In the genomic region with DNA sequence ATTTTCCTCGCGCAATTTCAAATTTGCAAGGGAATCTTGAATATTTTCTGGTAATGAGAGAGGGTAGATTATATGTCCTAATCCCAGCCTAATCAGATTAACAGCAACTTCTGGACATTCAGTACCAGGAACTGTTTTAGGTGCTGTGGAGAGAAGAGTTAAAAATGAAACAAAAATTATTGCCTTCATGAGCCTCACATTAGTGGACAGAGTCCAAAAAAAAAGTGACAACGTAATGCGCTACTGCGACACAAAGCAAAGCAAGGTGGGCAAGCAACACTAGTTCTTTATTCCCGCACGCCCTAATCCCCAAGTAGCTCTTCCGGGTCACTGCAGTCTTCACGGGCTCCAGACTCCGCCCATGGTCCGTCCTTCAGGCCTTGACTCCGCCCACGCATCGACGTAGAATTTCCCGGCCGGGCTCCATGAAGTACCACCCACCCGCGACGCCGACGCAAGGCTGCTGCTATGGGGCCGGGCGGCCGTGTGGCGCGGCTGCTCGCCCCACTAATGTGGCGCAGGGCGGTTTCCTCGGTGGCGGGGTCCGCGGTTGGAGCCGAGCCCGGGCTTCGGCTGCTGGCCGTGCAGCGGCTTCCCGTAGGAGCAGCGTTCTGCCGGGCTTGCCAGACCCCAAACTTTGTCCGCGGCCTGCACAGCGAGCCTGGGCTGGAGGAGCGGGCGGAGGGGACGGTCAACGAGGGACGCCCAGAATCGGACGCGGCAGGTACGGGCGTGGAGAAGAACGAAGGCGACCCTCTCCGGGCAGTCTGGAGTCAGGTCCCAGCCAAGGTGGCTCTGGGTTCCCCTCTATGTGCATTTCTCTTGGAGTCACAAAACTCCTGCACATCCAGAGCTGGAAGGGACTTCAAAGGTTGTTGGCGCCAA, we compare ENCODE assay signal across 8 cellular contexts. TPM values are rescaled to one million over a fixed set of nuclear protein-coding genes. Genes with fewer than 3 reads are reported as not detected.
DNase-seq lines count a peak whose midpoint lies in the region; ATAC-seq, FAIRE-seq and TF ChIP-seq lines count a peak whose summit lies in the region.

Gene MALSU1, plus strand, starts transcription at position 455 of the 885 bp plus-strand sequence. Its CDS starts 14 bp downstream, at position 469.

- H3K4me3 ChIP-seq in body of pancreas, result peak within 1 kb of the TSS; percentile 39 to 78

- no peaks in the 10 kb centered on the region for H3K36me3 ChIP-seq in body of pancreas (replicated peaks in 1 of 2; ENCODE audit: insufficient read depth in 1 of 2, low read depth in 2 of 2)

- H3K4me1 ChIP-seq in body of pancreas, result peaks cover 37% of the 10 kb centered on the region

- intact Hi-C loops in body of pancreas (cut with DNase I) (no loop called here), sciatic nerve (cut with DNase I) (no loop called here)

- WGBS in body of pancreas, 2 donors, result 1 to 3% methylated on average over 19 to 57 of the region's 59 CpGs

- ATAC-seq in GM18520 (IDR thresholded peaks at IDR 0.05; ENCODE audit: unreplicated experiment) (peak; percentile 98), HG03064 (IDR thresholded peaks at IDR 0.05; ENCODE audit: low read depth, unreplicated experiment) (peak; percentile 99), body of pancreas (peak; percentile 99), sciatic nerve (peak; percentile 100)

- H3K27ac ChIP-seq in 22Rv1 (peak within 1 kb of the TSS; percentile 72), body of pancreas (peak within 1 kb of the TSS; percentile 46 to 89 (median 76))

- DNase-seq in NCI-H2107 treated with DMSO at 0.1 percent for 48 hours (lab: John Stamatoyannopoulos, UW; ENCODE audit: unreplicated experiment), result peak; percentile 96
- DNase-seq in body of pancreas, result peak; percentile 97 to 98 (median 98)
- peak; percentile 79 for DNase-seq in iPS DF 19.7 (ENCODE audit: low read depth, low spot score)
- DNase-seq in sciatic nerve (ENCODE audit: low spot score), result peak; percentile 99

- H3K9me3 ChIP-seq in body of pancreas, result no peaks in the 10 kb centered on the region

- H3K27me3 ChIP-seq in body of pancreas, result no peaks in the 10 kb centered on the region

- TF ChIP-seq CTCF in 22Rv1 (IDR thresholded peaks at IDR 0.05) (no peak), body of pancreas (IDR thresholded peaks at IDR 0.05) (no peak)

- TF ChIP-seq POLR2A in body of pancreas (IDR thresholded peaks at IDR 0.05), result peak; percentile 85 to 93 (median 91)

- FAIRE-seq in TTC549 (lab: Jason Lieb, UNC), result peak; percentile 62

RNA-seq across cellular contexts. Expression of gene MALSU1, which starts in this region (rescaled TPM):
- total RNA-seq in body of pancreas, result 10 to 100 TPM in 1 of 2 donors, 1 to 10 TPM in 1; 6.3 to 57.9 TPM
- 44.7 TPM for total RNA-seq in sciatic nerve

Comparison
In these comparisons a context has a peak if more than half of its experiments do, and no peak if none do; other contexts are left out.
1. Peak in every context shown above with its lines: DNase-seq, ATAC-seq, H3K4me3 ChIP-seq and H3K27ac ChIP-seq.